1 cellular context compared by ENCODE assay signal in genomic region chr10:56240471-56240870, GRCh38.
TF ChIP-seq lines count a peak whose summit lies in the region.

No MANE protein-coding gene starts in this region.

TF ChIP-seq in HepG2, 621 proteins besides CTCF, POLR2A, EP300 and RAD21 (continued from another document):
- no peak for TF ChIP-seq ZNF253 (CRISPR knock-in tag; IDR thresholded peaks at IDR 0.05; ENCODE audit: borderline replicate concordance)
- TF ChIP-seq HOXA7 (CRISPR knock-in tag; IDR thresholded peaks at IDR 0.05): no peak
- TF ChIP-seq ZNF615 (CRISPR knock-in tag; IDR thresholded peaks at IDR 0.05; ENCODE audit: borderline replicate concordance): no peak
- no peak for TF ChIP-seq FOSL1 (CRISPR knock-in tag; IDR thresholded peaks at IDR 0.05; ENCODE audit: borderline replicate concordance)
- TF ChIP-seq ZNF563 (CRISPR knock-in tag; IDR thresholded peaks at IDR 0.05): no peak
- no peak for TF ChIP-seq ZBTB39 (CRISPR knock-in tag; IDR thresholded peaks at IDR 0.05)
